Comparison of ENCODE assay signal across 8 cellular contexts in genomic region chr6:116667620-116668019, GRCh38. TPM values are rescaled to one million over a fixed set of nuclear protein-coding genes. Genes with fewer than 3 reads are reported as not detected.
DNase-seq lines count a peak whose midpoint lies in the region; ATAC-seq and TF ChIP-seq lines count a peak whose summit lies in the region.

No MANE protein-coding gene starts in this region.

- TF ChIP-seq CTCF in kidney epithelial cell (IDR thresholded peaks at IDR 0.05; ENCODE audit: insufficient read depth, low read length, poor library complexity, severe bottlenecking): no peak

- H3K4me3 ChIP-seq in kidney epithelial cell (ENCODE audit: low read depth, low read length): peak overlapping the region; percentile 96

- peak overlapping the region; percentile 90 for H3K27ac Mint-ChIP-seq in activated CD4-positive, alpha-beta memory T cell treated with anti-CD3 and anti-CD28 coated beads, Interleukin-2, amount 10 ng/mL, durations not matched to agents 7 days and 5 days

- DNase-seq in NCI-H146 (lab: John Stamatoyannopoulos, UW) (peak; percentile 3), NCI-H146 treated with DMSO at 0.1 percent for 48 hours (lab: John Stamatoyannopoulos, UW; ENCODE audit: unreplicated experiment) (no peak), kidney epithelial cell (ENCODE audit: low read depth) (no peak), NCI-H524 (lab: John Stamatoyannopoulos, UW) (no peak)
- DNase-seq in activated CD4-positive, alpha-beta memory T cell treated with anti-CD3 and anti-CD28 coated beads, Interleukin-2, amount 10 ng/mL, durations not matched to agents 7 days and 5 days: no peak
- DNase-seq in activated CD4-positive, CD25-positive, alpha-beta regulatory T cell treated with anti-CD3 and anti-CD28 coated beads, Interleukin-2, amount 50 U/mL, for 72 hours: no peak

- CTCF ChIA-PET in activated CD4-positive, alpha-beta memory T cell treated with anti-CD3 and anti-CD28 coated beads, Interleukin-2, amount 10 ng/mL, durations not matched to agents 7 days and 5 days (lab: Charles Lee): interaction anchor here (1.2 to 1.9 kb wide), 3 partner anchors 13 to 96 kb away, joined by 3 to 6 read pairs (median 4); partner anchors contain the start of genes KPNA5 and RWDD1

- H3K4me1 Mint-ChIP-seq in activated CD4-positive, alpha-beta memory T cell treated with anti-CD3 and anti-CD28 coated beads, Interleukin-2, amount 10 ng/mL, durations not matched to agents 7 days and 5 days: peaks cover 42% of the 10 kb centered on the region

- POLR2A ChIA-PET in activated CD4-positive, alpha-beta memory T cell treated with anti-CD3 and anti-CD28 coated beads, Interleukin-2, amount 10 ng/mL, durations not matched to agents 7 days and 5 days (lab: Charles Lee): interaction anchor here (3.9 to 4.3 kb wide), 2 partner anchors 14 to 96 kb away, joined by 28 to 38 read pairs; partner anchors contain the start of genes KPNA5 and RWDD1

- no peaks in the 10 kb centered on the region for H3K9me3 Mint-ChIP-seq in activated CD4-positive, alpha-beta memory T cell treated with anti-CD3 and anti-CD28 coated beads, Interleukin-2, amount 10 ng/mL, durations not matched to agents 7 days and 5 days

- H3K4me3 Mint-ChIP-seq in activated CD4-positive, alpha-beta memory T cell treated with anti-CD3 and anti-CD28 coated beads, Interleukin-2, amount 10 ng/mL, durations not matched to agents 7 days and 5 days: peak overlapping the region; percentile 91

- no peaks in the 10 kb centered on the region for H3K36me3 ChIP-seq in kidney epithelial cell (ENCODE audit: control insufficient read depth, insufficient read depth, low read length)

- no peaks in the 10 kb centered on the region for H3K27me3 ChIP-seq in kidney epithelial cell (ENCODE audit: control insufficient read depth, insufficient read depth, low read length)

- peaks cover 28% of the 10 kb centered on the region for H3K36me3 Mint-ChIP-seq in activated CD4-positive, alpha-beta memory T cell treated with anti-CD3 and anti-CD28 coated beads, Interleukin-2, amount 10 ng/mL, durations not matched to agents 7 days and 5 days (ENCODE audit: low read depth)

- H3K27me3 Mint-ChIP-seq in activated CD4-positive, alpha-beta memory T cell treated with anti-CD3 and anti-CD28 coated beads, Interleukin-2, amount 10 ng/mL, durations not matched to agents 7 days and 5 days: peaks cover 15% of the 10 kb centered on the region

- ATAC-seq in HG03571 (IDR thresholded peaks at IDR 0.05; ENCODE audit: unreplicated experiment) (peak; percentile 30), GM19397 (IDR thresholded peaks at IDR 0.05; ENCODE audit: unreplicated experiment) (no peak)

RNA-seq across cellular contexts. Expression of gene ZUP1, which starts 0.9 kb away (rescaled TPM):
- 10 to 100 TPM; 18.8 to 19.7 TPM for total RNA-seq in activated CD4-positive, alpha-beta memory T cell treated with anti-CD3 and anti-CD28 coated beads, Interleukin-2, amount 10 ng/mL, durations not matched to agents 7 days and 5 days
- 13.7 and 14.4 TPM in 2 replicates for total RNA-seq in kidney epithelial cell

RNA-seq across cellular contexts. Expression of gene KPNA5, which starts 13.4 kb away (rescaled TPM):
- 1 to 10 TPM; 7.1 to 9.9 TPM for total RNA-seq in activated CD4-positive, alpha-beta memory T cell treated with anti-CD3 and anti-CD28 coated beads, Interleukin-2, amount 10 ng/mL, durations not matched to agents 7 days and 5 days
- total RNA-seq in kidney epithelial cell: 9.3 and 13.6 TPM in 2 replicates

RNA-seq across cellular contexts. Expression of gene RSPH4A, which starts 51.3 kb away (rescaled TPM):
- total RNA-seq in activated CD4-positive, alpha-beta memory T cell treated with anti-CD3 and anti-CD28 coated beads, Interleukin-2, amount 10 ng/mL, durations not matched to agents 7 days and 5 days: under 1 TPM; 0.10 to 0.15 TPM
- total RNA-seq in kidney epithelial cell: 0.42 and 0.62 TPM in 2 replicates
